15 cellular contexts compared by ENCODE assay signal in genomic region chr11:12411395-12411794, GRCh38. TPM values are rescaled to one million over a fixed set of nuclear protein-coding genes. Genes with fewer than 3 reads are reported as not detected.
DNase-seq lines count a peak whose midpoint lies in the region; ATAC-seq and TF ChIP-seq lines count a peak whose summit lies in the region.
"Had no signal": no experiment of that assay in that cellular context is flagged by ENCODE, and none has a peak within 500 bp of the region (broad histone marks: within the 10 kb centered on the region; RNA-seq: fewer than 3 reads in every experiment).

No MANE protein-coding gene starts in this region.

- POLR2A ChIA-PET in activated CD4-positive, alpha-beta T cell treated with anti-CD3 and anti-CD28 coated beads for 36 hours (lab: Charles Lee) = no interaction called here

- CTCF ChIA-PET in activated CD4-positive, alpha-beta T cell treated with anti-CD3 and anti-CD28 coated beads for 36 hours (lab: Charles Lee) = interaction anchor here (0.7 to 3.1 kb wide), 7 partner anchors 8 to 493 kb away, joined by 3 to 12 read pairs (median 3); no protein-coding TSS in a partner anchor

- no peak for DNase-seq in breast epithelium (ENCODE audit: low spot score in 2 of 2)
- no peak for DNase-seq in activated CD4-positive, alpha-beta T cell treated with anti-CD3 and anti-CD28 coated beads for 36 hours
- DNase-seq in activated CD4-positive, alpha-beta T cell treated with anti-CD3 and anti-CD28 coated beads, Interleukin-2, amount 50 U/mL, for 48 hours = no peak
- no peak for DNase-seq in T-helper 2 cell treated with Interferon-gamma antibody and Interleukin-4, amounts not matched to agents 5 μg/mL and 100 μg/mL, for 36 hours (ENCODE audit: low spot score)
- DNase-seq: activated CD4-positive, alpha-beta T cell treated with anti-CD3 and anti-CD28 coated beads for 4 hours; activated naive CD8-positive, alpha-beta T cell treated with anti-CD3 and anti-CD28 coated beads for 36 hours; MM.1S; naive thymus-derived CD8-positive, alpha-beta T cell; NCI-H2081; T-helper 2 cell had no signal

- H3K27me3 Mint-ChIP-seq in activated CD4-positive, alpha-beta T cell treated with anti-CD3 and anti-CD28 coated beads for 36 hours = peaks cover 13% of the 10 kb centered on the region
- peaks cover 10% of the 10 kb centered on the region for H3K27me3 Mint-ChIP-seq in T-helper 2 cell treated with Interferon-gamma antibody and Interleukin-4, amounts not matched to agents 5 μg/mL and 100 μg/mL, for 36 hours (ENCODE audit: low read depth)

- no peak overlapping the region for H3K9ac ChIP-seq in HUES6 (ENCODE audit: low read length)
- H3K9ac ChIP-seq in subcutaneous abdominal adipose tissue (ENCODE audit: low read length in 5 of 5) = peak overlapping the region in 1 of 5 donors; percentile 2

- H3K4me3 Mint-ChIP-seq in activated CD4-positive, alpha-beta T cell treated with anti-CD3 and anti-CD28 coated beads for 36 hours = no peak overlapping the region
- H3K4me3 Mint-ChIP-seq in T-helper 2 cell treated with Interferon-gamma antibody and Interleukin-4, amounts not matched to agents 5 μg/mL and 100 μg/mL, for 36 hours = no peak overlapping the region
- H3K4me3 Mint-ChIP-seq: activated naive CD8-positive, alpha-beta T cell treated with anti-CD3 and anti-CD28 coated beads for 36 hours; central memory CD8-positive, alpha-beta T cell; naive thymus-derived CD8-positive, alpha-beta T cell had no signal

- H3K27me3 ChIP-seq in HUES6 (ENCODE audit: control insufficient read depth, insufficient read depth, low read length) (no peaks in the 10 kb centered on the region), breast epithelium (no peaks in the 10 kb centered on the region), subcutaneous abdominal adipose tissue (ENCODE audit: control insufficient read depth in 5 of 5, insufficient read depth in 4 of 5, low read length in 5 of 5) (no peaks in the 10 kb centered on the region)

- intact Hi-C loops in breast epithelium (cut with DNase I; ENCODE audit: low total_unique reads) = no loop called here
- intact Hi-C loops in activated CD4-positive, alpha-beta T cell treated with anti-CD3 and anti-CD28 coated beads for 36 hours (cut with DNase I, micrococcal nuclease) = loop anchor here in 1 of 2 experiments (5.0 kb wide), 2 partner anchors 79 to 481 kb away; no protein-coding TSS in a partner anchor

- H3K36me3 Mint-ChIP-seq in activated CD4-positive, alpha-beta T cell treated with anti-CD3 and anti-CD28 coated beads for 36 hours (ENCODE audit: low read depth) = no peaks in the 10 kb centered on the region
- H3K36me3 Mint-ChIP-seq in T-helper 2 cell treated with Interferon-gamma antibody and Interleukin-4, amounts not matched to agents 5 μg/mL and 100 μg/mL, for 36 hours (ENCODE audit: low read depth) = no peaks in the 10 kb centered on the region
- H3K36me3 Mint-ChIP-seq: activated naive CD8-positive, alpha-beta T cell treated with anti-CD3 and anti-CD28 coated beads for 36 hours; naive thymus-derived CD8-positive, alpha-beta T cell had no signal

- H3K4me1 ChIP-seq in HUES6 (ENCODE audit: control insufficient read depth, insufficient read depth, low read length) (peaks cover 32% of the 10 kb centered on the region), breast epithelium (peaks cover 0 to 21% of the 10 kb centered on the region in 2 donors), mesodermal cell (ENCODE audit: control insufficient read depth, insufficient read depth, low read length, poor library complexity, severe bottlenecking) (peaks cover 65% of the 10 kb centered on the region), subcutaneous abdominal adipose tissue (ENCODE audit: control insufficient read depth in 5 of 5, insufficient read depth in 5 of 5, low read length in 5 of 5) (peaks cover 10 to 71% (median 52%) of the 10 kb centered on the region in 5 donors)

- H3K27ac ChIP-seq in HUES6 (ENCODE audit: low read depth, low read length) = peak overlapping the region; percentile 52; the same call in 1 of the 2 replicates
- H3K27ac ChIP-seq in breast epithelium = peak overlapping the region; percentile 86 to 89
- peak overlapping the region; percentile 99 for H3K27ac ChIP-seq in mesodermal cell (ENCODE audit: low read depth, low read length, severe bottlenecking)
- H3K27ac ChIP-seq in subcutaneous abdominal adipose tissue (ENCODE audit: low read depth, low read length) = peak overlapping the region; percentile 89

- H3K9me3 Mint-ChIP-seq in activated CD4-positive, alpha-beta T cell treated with anti-CD3 and anti-CD28 coated beads for 36 hours (ENCODE audit: low read depth) = no peaks in the 10 kb centered on the region
- no peaks in the 10 kb centered on the region for H3K9me3 Mint-ChIP-seq in T-helper 2 cell treated with Interferon-gamma antibody and Interleukin-4, amounts not matched to agents 5 μg/mL and 100 μg/mL, for 36 hours
- H3K9me3 Mint-ChIP-seq: activated naive CD8-positive, alpha-beta T cell treated with anti-CD3 and anti-CD28 coated beads for 36 hours; central memory CD8-positive, alpha-beta T cell; naive thymus-derived CD8-positive, alpha-beta T cell had no signal

- H3K4me3 ChIP-seq in HUES6 (ENCODE audit: low read depth, low read length) = no peak overlapping the region
- H3K4me3 ChIP-seq in breast epithelium = no peak overlapping the region
- no peak overlapping the region for H3K4me3 ChIP-seq in mesodermal cell (ENCODE audit: extremely low read depth, insufficient read depth, low read length, poor library complexity, severe bottlenecking)
- no peak overlapping the region for H3K4me3 ChIP-seq in subcutaneous abdominal adipose tissue (ENCODE audit: low read depth in 1 of 5, low read length in 5 of 5)

- no peak for TF ChIP-seq POLR2A in breast epithelium (IDR thresholded peaks at IDR 0.05)

- H3K36me3 ChIP-seq in HUES6 (ENCODE audit: control insufficient read depth, insufficient read depth, low read length) (no peaks in the 10 kb centered on the region), breast epithelium (no peaks in the 10 kb centered on the region), mesodermal cell (ENCODE audit: control insufficient read depth, insufficient read depth, low read length) (no peaks in the 10 kb centered on the region), subcutaneous abdominal adipose tissue (ENCODE audit: control insufficient read depth in 5 of 5, insufficient read depth in 5 of 5, low read length in 5 of 5) (no peaks in the 10 kb centered on the region)

- 94 to 100% methylated on average over 1 to 2 of the region's 3 CpGs for WGBS in mesodermal cell (ENCODE audit: insufficient coverage in 2 of 2), 2 experiments

- no peak for ATAC-seq in activated CD4-positive, alpha-beta T cell treated with anti-CD3 and anti-CD28 coated beads for 36 hours
- ATAC-seq in HG02798 (IDR thresholded peaks at IDR 0.05; ENCODE audit: poor library complexity, unreplicated experiment) = no peak
- ATAC-seq: naive thymus-derived CD8-positive, alpha-beta T cell had no signal

- no peak for TF ChIP-seq CTCF in breast epithelium (IDR thresholded peaks at IDR 0.05)

- H3K9me3 ChIP-seq in HUES6 (ENCODE audit: control insufficient read depth, insufficient read depth, low read depth, low read length) = no peaks in the 10 kb centered on the region
- H3K9me3 ChIP-seq in breast epithelium = no peaks in the 10 kb centered on the region
- H3K9me3 ChIP-seq in mesodermal cell (ENCODE audit: control insufficient read depth, low read length) = no peaks in the 10 kb centered on the region
- no peaks in the 10 kb centered on the region for H3K9me3 ChIP-seq in subcutaneous abdominal adipose tissue (ENCODE audit: control insufficient read depth in 5 of 5, low read length in 5 of 5)

- no peaks in the 10 kb centered on the region for H3K4me1 Mint-ChIP-seq in activated CD4-positive, alpha-beta T cell treated with anti-CD3 and anti-CD28 coated beads for 36 hours
- no peaks in the 10 kb centered on the region for H3K4me1 Mint-ChIP-seq in T-helper 2 cell treated with Interferon-gamma antibody and Interleukin-4, amounts not matched to agents 5 μg/mL and 100 μg/mL, for 36 hours (ENCODE audit: low read depth)
- H3K4me1 Mint-ChIP-seq: activated naive CD8-positive, alpha-beta T cell treated with anti-CD3 and anti-CD28 coated beads for 36 hours; central memory CD8-positive, alpha-beta T cell; naive thymus-derived CD8-positive, alpha-beta T cell had no signal

- H3K27ac Mint-ChIP-seq in activated CD4-positive, alpha-beta T cell treated with anti-CD3 and anti-CD28 coated beads for 36 hours = no peak overlapping the region
- no peak overlapping the region for H3K27ac Mint-ChIP-seq in T-helper 2 cell treated with Interferon-gamma antibody and Interleukin-4, amounts not matched to agents 5 μg/mL and 100 μg/mL, for 36 hours
- H3K27ac Mint-ChIP-seq: activated naive CD8-positive, alpha-beta T cell treated with anti-CD3 and anti-CD28 coated beads for 36 hours had no signal

RNA-seq across cellular contexts. Expression of gene PARVA, which starts 34.0 kb away (rescaled TPM):
- 100 to 1,000 TPM in 1 of 3 donors, 10 to 100 TPM in 2; 50.5 to 109 (median 60.4) TPM for total RNA-seq in breast epithelium
- 62.0 TPM for polyA plus RNA-seq in mesodermal cell (2013, experiment 1 of 2)
- polyA plus RNA-seq in mesodermal cell (2013, experiment 2 of 2) = 63.3 TPM
- under 1 TPM; 0.11 to 0.14 TPM for total RNA-seq in activated CD4-positive, alpha-beta T cell treated with anti-CD3 and anti-CD28 coated beads for 36 hours

Comparison
In these comparisons a context has a peak if more than half of its experiments do, and no peak if none do; other contexts are left out.
1. RNA of gene PARVA, which starts 34.0 kb away (total RNA-seq): 50.5 to 109 TPM in breast epithelium; 0.11 to 0.14 TPM in activated CD4-positive, alpha-beta T cell treated with anti-CD3 and anti-CD28 coated beads for 36 hours; every median in the first group is over 10 times any median in the second.
2. Peak in every context shown above with its lines, with median percentiles within 50 percentile points of each other: H3K27ac ChIP-seq.